ENCODE assay signal across 10 cellular contexts in genomic region chr5:175778951-175779475, GRCh38.
DNase-seq lines count a peak whose midpoint lies in the region; ATAC-seq, FAIRE-seq and TF ChIP-seq lines count a peak whose summit lies in the region.
"Had no signal": no experiment of that assay in that cellular context is flagged by ENCODE, and none has a peak within 500 bp of the region (broad histone marks: within the 10 kb centered on the region; RNA-seq: fewer than 3 reads in every experiment).

No MANE protein-coding gene starts in this region.

- peaks cover 28% of the 10 kb centered on the region for H3K27me3 ChIP-seq in gastroesophageal sphincter
- H3K27me3 ChIP-seq in tibial artery = peaks cover 0 to 7% of the 10 kb centered on the region in 2 donors

- ATAC-seq in A549 (peak; percentile 74 to 79; a peak in 5 of 6 replicates), gastroesophageal sphincter (no peak)
- ATAC-seq: foreskin keratinocyte had no signal

- intact Hi-C loops in tibial artery (cut with DNase I; ENCODE audit: low total_unique reads) = no loop called here

- H3K4me1 ChIP-seq in A549 = peaks cover 24% of the 10 kb centered on the region
- no peaks in the 10 kb centered on the region for H3K4me1 ChIP-seq in gastroesophageal sphincter
- no peaks in the 10 kb centered on the region for H3K4me1 ChIP-seq in tibial artery
- H3K4me1 ChIP-seq: foreskin keratinocyte had no signal

- no peak for TF ChIP-seq POLR2A in A549 (IDR thresholded peaks at IDR 0.05; ENCODE audit: low read length)
- TF ChIP-seq POLR2A in gastroesophageal sphincter (IDR thresholded peaks at IDR 0.05) = no peak

- WGBS in A549 (ENCODE audit: missing lambda C conversion rate) = 21% methylated on average over 6 of the region's 6 CpGs
- 89% methylated on average over 1 of the region's 6 CpGs; no CpG with 5 or more reads in 1 of the 2 donors for WGBS in gastroesophageal sphincter (ENCODE audit: low coverage in 1 of 2), 2 donors

- H3K4me3 ChIP-seq in A549 (no peak overlapping the region), gastroesophageal sphincter (no peak overlapping the region), tibial artery (no peak overlapping the region)

- no peak for TF ChIP-seq CTCF in A549 (IDR thresholded peaks at IDR 0.05)
- no peak for TF ChIP-seq CTCF in gastroesophageal sphincter (IDR thresholded peaks at IDR 0.05)
- no peak for TF ChIP-seq CTCF in tibial artery (IDR thresholded peaks at IDR 0.05)

- TF ChIP-seq EP300 in A549 (IDR thresholded peaks at IDR 0.05) (no peak), gastroesophageal sphincter (IDR thresholded peaks at IDR 0.05) (no peak)

- CTCF ChIA-PET in A549 (lab: Yijun Ruan, JAX) = interaction anchor here (1.2 to 3.3 kb wide), 8 partner anchors 11 to 89 kb away, joined by 3 to 14 read pairs (median 4); no protein-coding TSS in a partner anchor

- no peaks in the 10 kb centered on the region for H3K36me3 ChIP-seq in gastroesophageal sphincter
- no peaks in the 10 kb centered on the region for H3K36me3 ChIP-seq in tibial artery

- POLR2A ChIA-PET in A549 (lab: Yijun Ruan, JAX) = interaction anchor here (0.9 kb wide), 2 partner anchors 31 to 32 kb away, joined by 3 read pairs; no protein-coding TSS in a partner anchor

- DNase-seq in A549 (ENCODE audit: low read depth in 1 of 2, low spot score in 1 of 2) (peak; percentile 40 to 71), HT1080 (ENCODE audit: low read depth) (peak; percentile 57), NCI-H774 (lab: John Stamatoyannopoulos, UW) (peak; percentile 75), dermis microvascular lymphatic vessel endothelial cell (ENCODE audit: low read depth in 2 of 2) (peak; percentile 60 to 89), SIG-M5 treated with dmso at 0.1 percent for 504 hours (lab: John Stamatoyannopoulos, UW; ENCODE audit: unreplicated experiment) (no peak), tibial artery (no peak)
- DNase-seq in stimulated activated CD4-positive, alpha-beta T cell treated with anti-CD3 and anti-CD28 coated beads, Interleukin-12 subunit alpha, Interleukin-12 subunit beta, amount 100 ng/mL, for 4 hours = no peak
- DNase-seq: aorta had no signal

- peak; percentile 23 for FAIRE-seq in A549 (lab: Jason Lieb, UNC)

- peak overlapping the region; percentile 49 for H3K4me2 ChIP-seq in A549

- peak overlapping the region; percentile 39 to 60; a peak in 4 of 6 replicates for H3K27ac ChIP-seq in A549
- no peak overlapping the region for H3K27ac ChIP-seq in gastroesophageal sphincter
- no peak overlapping the region for H3K27ac ChIP-seq in tibial artery
- H3K27ac ChIP-seq: foreskin keratinocyte had no signal

- H3K9me3 ChIP-seq in A549 (no peaks in the 10 kb centered on the region), gastroesophageal sphincter (no peaks in the 10 kb centered on the region), tibial artery (no peaks in the 10 kb centered on the region)

- no peak for TF ChIP-seq RAD21 in A549 (conservative IDR thresholded peaks at IDR 0.05 in 1 of 2, IDR thresholded peaks at IDR 0.05 in 1 of 2)

TF ChIP-seq in A549, 52 proteins besides CTCF, POLR2A, EP300 and RAD21:
- TF ChIP-seq ELK1 (IDR thresholded peaks at IDR 0.05; ENCODE audit: low read depth, low read length) (no peak), JUN (IDR thresholded peaks at IDR 0.05) (0 out of 5 replicates have a peak, but pooled peaks of 1 of the 2 experiments have one; percentile 33), GATA3 (IDR thresholded peaks at IDR 0.05; ENCODE audit: borderline replicate concordance) (peak; percentile 66), SMC3 (IDR thresholded peaks at IDR 0.05) (no peak)

Comparison
In these comparisons a context has a peak if more than half of its experiments do, and no peak if none do; other contexts are left out.
1. DNase-seq: peak in A549 (2 of 2), HT1080 (single experiment), NCI-H774 (single experiment) and dermis microvascular lymphatic vessel endothelial cell (2 of 2); none in SIG-M5 treated with dmso at 0.1 percent for 504 hours (single experiment), stimulated activated CD4-positive, alpha-beta T cell treated with anti-CD3 and anti-CD28 coated beads, Interleukin-12 subunit alpha, Interleukin-12 subunit beta, amount 100 ng/mL, for 4 hours (single experiment) and tibial artery (0 of 2).
2. H3K27ac ChIP-seq: peak in A549 (2 of 2); none in gastroesophageal sphincter (0 of 4) and tibial artery (0 of 2).